In genomic region chr6:105821027-105821426, GRCh38 we compare ENCODE assay signal across 2 cellular contexts.
A peak's percentile ranks its signal among the peaks of the same experiment; 100 is the strongest.
TF ChIP-seq lines count a peak whose summit lies in the region.

No MANE protein-coding gene starts in this region.

TF ChIP-seq in HepG2, 621 proteins besides CTCF, POLR2A, EP300 and RAD21 (continued from another document):
- TF ChIP-seq RBM22 (optimal IDR thresholded peaks at IDR 0.05; ENCODE audit: low read length): no peak
- TF ChIP-seq NR2F6 (IDR thresholded peaks at IDR 0.05): no peak
- TF ChIP-seq NR2F6 (CRISPR knock-in tag; IDR thresholded peaks at IDR 0.05): no peak
- peak; percentile 88 for TF ChIP-seq ATF7 (IDR thresholded peaks at IDR 0.05)
- no peak for TF ChIP-seq ATF7 (CRISPR knock-in tag; IDR thresholded peaks at IDR 0.05)
- no peak for TF ChIP-seq ZNF281 (CRISPR knock-in tag; IDR thresholded peaks at IDR 0.05; ENCODE audit: borderline replicate concordance)
- TF ChIP-seq DR1 (CRISPR knock-in tag; IDR thresholded peaks at IDR 0.05): no peak
- no peak for TF ChIP-seq ZNF567 (CRISPR knock-in tag; IDR thresholded peaks at IDR 0.05; ENCODE audit: borderline replicate concordance)

TF ChIP-seq in GM12878, 131 proteins besides CTCF, POLR2A, EP300 and RAD21 (continued from another document):
- TF ChIP-seq MEF2B (IDR thresholded peaks at IDR 0.05; ENCODE audit: partially characterized antibody, poor library complexity, severe bottlenecking) (peak; percentile 63), IKZF1 (conservative IDR thresholded peaks at IDR 0.05) (0 out of 2 replicates have a peak, but pooled peaks have one; percentile 22), TCF7 (IDR thresholded peaks at IDR 0.05; ENCODE audit: borderline replicate concordance) (no peak), JUND (IDR thresholded peaks at IDR 0.05; ENCODE audit: low read depth, low read length) (no peak)
